In genomic region chrX:8834393-8834792, GRCh38 we compare ENCODE assay signal across 39 cellular contexts. TPM values are rescaled to one million over a fixed set of nuclear protein-coding genes. Genes with fewer than 3 reads are reported as not detected.
"Had no signal": no experiment of that assay in that cellular context is flagged by ENCODE, and none has a peak within 500 bp of the region (broad histone marks: within the 10 kb centered on the region; RNA-seq: fewer than 3 reads in every experiment).

No MANE protein-coding gene starts in this region.

- ATAC-seq: activated naive CD4-positive, alpha-beta T cell treated with anti-CD3 and anti-CD28 coated beads, Interleukin-2, amount 50 U/mL, for 72 hours; activated naive CD8-positive, alpha-beta T cell treated with anti-CD3 and anti-CD28 coated beads, Interleukin-2, amount 50 U/mL, for 24 hours; activated T-cell treated with anti-CD3 and anti-CD28 coated beads, Interleukin-2, amount 50 U/mL, for 4 hours; activated T-cell treated with anti-CD3 and anti-CD28 coated beads, Interleukin-2, amount 50 U/mL, for 72 hours; activated T-helper 17 cell treated with anti-CD3 and anti-CD28 coated beads, Interleukin-2, amount 50 U/mL, for 72 hours; body of pancreas had no signal

- DNase-seq: activated effector memory CD4-positive, alpha-beta T cell treated with anti-CD3 and anti-CD28 coated beads, Interleukin-2, amount 50 U/mL, for 16 hours; activated effector memory CD4-positive, alpha-beta T cell treated with Interleukin-2 at 50 U/mL for 16 hours; activated gamma-delta T cell; activated gamma-delta T cell treated with Interleukin-2 at 50 U/mL for 16 hours; activated naive CD4-positive, alpha-beta T cell; activated naive CD4-positive, alpha-beta T cell treated with anti-CD3 and anti-CD28 coated beads for 36 hours; activated naive CD4-positive, alpha-beta T cell treated with anti-CD3 and anti-CD28 coated beads, Interleukin-2, amount 10 ng/mL, durations not matched to agents 7 days and 5 days; activated naive CD4-positive, alpha-beta T cell treated with anti-CD3 and anti-CD28 coated beads, Interleukin-2, amount 50 U/mL, for 16 hours; activated naive CD4-positive, alpha-beta T cell treated with Interleukin-2 at 50 U/mL for 16 hours; activated naive CD8-positive, alpha-beta T cell treated with anti-CD3 and anti-CD28 coated beads for 36 hours; activated naive CD8-positive, alpha-beta T cell treated with anti-CD3 and anti-CD28 coated beads, Interleukin-2, amount 10 ng/mL, durations not matched to agents 7 days and 5 days; activated naive CD8-positive, alpha-beta T cell treated with anti-CD3 and anti-CD28 coated beads, Interleukin-2, amount 50 U/mL, for 24 hours; activated T-cell treated with anti-CD3 and anti-CD28 coated beads, Interleukin-2, amount 50 U/mL, for 24 hours; activated T-cell treated with anti-CD3 and anti-CD28 coated beads, Interleukin-2, amount 50 U/mL, for 4 hours; activated T-cell treated with anti-CD3 and anti-CD28 coated beads, Interleukin-2, amount 50 U/mL, for 48 hours; activated T-cell treated with anti-CD3 and anti-CD28 coated beads, Interleukin-2, amount 50 U/mL, for 72 hours; adrenal gland; amniotic stem cell; amygdala; anterior cingulate cortex; aorta; body of pancreas; brain microvascular endothelial cell; caudate nucleus; central memory CD4-positive, alpha-beta T cell; cerebellar nuclear complex had no signal

- H3K27me3 ChIP-seq: ascending aorta, body of pancreas, brain microvascular endothelial cell, cardiac muscle cell had no signal

- H3K4me1 ChIP-seq: adrenal gland, ascending aorta, body of pancreas, breast epithelium had no signal

- H3K9me3 ChIP-seq: adrenal gland, ascending aorta, body of pancreas, breast epithelium had no signal

- H3K4me3 ChIP-seq: adrenal gland, ascending aorta, body of pancreas, breast epithelium, cardiac muscle cell had no signal

- H3K27ac ChIP-seq: adrenal gland, ascending aorta, body of pancreas, brain microvascular endothelial cell, breast epithelium, cardiac muscle cell had no signal

- FAIRE-seq: bronchial epithelial cell had no signal

- H3K36me3 ChIP-seq: adrenal gland, ascending aorta, brain microvascular endothelial cell, breast epithelium, cardiac muscle cell had no signal

RNA-seq across cellular contexts. Expression of gene FAM9A, which starts 33.2 kb away (rescaled TPM):
- total RNA-seq: activated naive CD4-positive, alpha-beta T cell treated with anti-CD3 and anti-CD28 coated beads for 36 hours; activated naive CD4-positive, alpha-beta T cell treated with anti-CD3 and anti-CD28 coated beads, Interleukin-2, amount 50 U/mL, for 72 hours; activated naive CD8-positive, alpha-beta T cell treated with anti-CD3 and anti-CD28 coated beads for 36 hours; activated naive CD8-positive, alpha-beta T cell treated with anti-CD3 and anti-CD28 coated beads, Interleukin-2, amount 10 ng/mL, durations not matched to agents 7 days and 5 days; activated T-cell treated with anti-CD3 and anti-CD28 coated beads, Interleukin-2, amount 50 U/mL, for 4 hours; activated T-cell treated with anti-CD3 and anti-CD28 coated beads, Interleukin-2, amount 50 U/mL, for 72 hours; activated T-helper 1 cell treated with anti-CD3 and anti-CD28 coated beads, Interleukin-12 subunit alpha, Interleukin-12 subunit beta, Interleukin-2, Interleukin-4 antibody, amounts not matched to agents 30 ng/mL and 10 ng/mL and 1 ng/mL, durations not matched to agents 14 hours and 24 hours and 36 hours; activated T-helper 17 cell treated with anti-CD3 and anti-CD28 coated beads, Interleukin-2, amount 50 U/mL, for 72 hours; activated T-helper 2 cell treated with anti-CD3 and anti-CD28 coated beads, Interferon-gamma antibody, Interleukin-2, Interleukin-4, amounts not matched to agents 10 μg/mL and 5 μg/mL and 100 μg/mL, durations not matched to agents 14 hours and 24 hours and 36 hours; adrenal gland; aorta; ascending aorta; astrocyte; body of pancreas; breast epithelium; bronchial epithelial cell; cardiac muscle cell; cardiac septum; cerebellum; chondrocyte had no signal
- polyA plus RNA-seq: adipose tissue, adrenal gland, aorta, cardiac muscle cell had no signal
